Comparison of ENCODE assay signal across 1 cellular context in the genomic region with DNA sequence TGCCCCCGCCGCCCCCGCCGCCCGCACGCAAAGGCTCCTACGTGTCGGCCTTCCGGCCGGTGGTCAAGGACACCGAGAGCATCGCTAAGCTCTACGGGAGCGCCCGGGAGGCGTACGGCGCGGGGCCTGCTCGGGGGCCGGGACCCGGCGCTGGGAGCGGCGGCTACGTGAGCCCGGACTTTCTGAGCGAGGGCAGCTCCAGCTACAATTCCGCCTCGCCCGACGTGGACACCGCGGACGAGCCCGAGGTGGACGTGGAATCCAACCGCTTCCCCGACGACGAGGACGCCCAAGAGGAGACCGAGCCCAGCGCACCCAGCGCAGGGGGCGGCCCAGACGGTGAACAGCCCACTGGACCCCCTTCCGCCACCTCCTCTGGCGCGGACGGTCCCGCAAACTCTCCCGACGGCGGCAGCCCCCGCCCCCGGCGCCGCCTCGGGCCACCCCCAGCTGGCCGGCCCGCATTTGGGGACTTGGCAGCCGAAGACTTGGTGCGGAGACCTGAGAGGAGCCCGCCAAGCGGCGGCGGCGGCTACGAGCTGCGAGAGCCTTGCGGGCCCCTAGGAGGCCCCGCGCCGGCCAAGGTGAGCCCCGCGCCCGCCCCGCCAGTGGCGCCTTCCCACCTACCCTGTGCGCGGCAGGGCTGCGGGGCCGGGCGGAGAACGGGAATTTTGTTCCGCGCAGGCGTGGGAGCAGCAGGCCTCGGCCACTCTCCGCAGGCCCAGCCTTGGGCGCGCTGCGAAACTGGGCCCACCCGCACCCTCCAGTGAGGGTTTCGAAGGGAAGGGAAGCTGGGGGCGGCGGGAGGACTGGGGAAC.
TF ChIP-seq lines count a peak whose summit lies in the region.

No MANE protein-coding gene starts in this region.

TF ChIP-seq in WTC11, 78 proteins besides CTCF, POLR2A, EP300 and RAD21 (continued from another document):
- TF ChIP-seq, protein P1, sequence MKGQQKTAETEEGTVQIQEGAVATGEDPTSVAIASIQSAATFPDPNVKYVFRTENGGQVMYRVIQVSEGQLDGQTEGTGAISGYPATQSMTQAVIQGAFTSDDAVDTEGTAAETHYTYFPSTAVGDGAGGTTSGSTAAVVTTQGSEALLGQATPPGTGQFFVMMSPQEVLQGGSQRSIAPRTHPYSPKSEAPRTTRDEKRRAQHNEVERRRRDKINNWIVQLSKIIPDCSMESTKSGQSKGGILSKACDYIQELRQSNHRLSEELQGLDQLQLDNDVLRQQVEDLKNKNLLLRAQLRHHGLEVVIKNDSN (CRISPR knock-in tag; IDR thresholded peaks at IDR 0.05), result no peak
- no peak for TF ChIP-seq ESRRA (CRISPR knock-in tag; IDR thresholded peaks at IDR 0.05; ENCODE audit: borderline replicate concordance)
- no peak for TF ChIP-seq JUN (CRISPR knock-in tag; IDR thresholded peaks at IDR 0.05)
- TF ChIP-seq, protein P2, sequence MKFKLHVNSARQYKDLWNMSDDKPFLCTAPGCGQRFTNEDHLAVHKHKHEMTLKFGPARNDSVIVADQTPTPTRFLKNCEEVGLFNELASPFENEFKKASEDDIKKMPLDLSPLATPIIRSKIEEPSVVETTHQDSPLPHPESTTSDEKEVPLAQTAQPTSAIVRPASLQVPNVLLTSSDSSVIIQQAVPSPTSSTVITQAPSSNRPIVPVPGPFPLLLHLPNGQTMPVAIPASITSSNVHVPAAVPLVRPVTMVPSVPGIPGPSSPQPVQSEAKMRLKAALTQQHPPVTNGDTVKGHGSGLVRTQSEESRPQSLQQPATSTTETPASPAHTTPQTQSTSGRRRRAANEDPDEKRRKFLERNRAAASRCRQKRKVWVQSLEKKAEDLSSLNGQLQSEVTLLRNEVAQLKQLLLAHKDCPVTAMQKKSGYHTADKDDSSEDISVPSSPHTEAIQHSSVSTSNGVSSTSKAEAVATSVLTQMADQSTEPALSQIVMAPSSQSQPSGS (CRISPR knock-in tag; IDR thresholded peaks at IDR 0.05; ENCODE audit: borderline replicate concordance, low read depth), result no peak
- TF ChIP-seq, protein P3, sequence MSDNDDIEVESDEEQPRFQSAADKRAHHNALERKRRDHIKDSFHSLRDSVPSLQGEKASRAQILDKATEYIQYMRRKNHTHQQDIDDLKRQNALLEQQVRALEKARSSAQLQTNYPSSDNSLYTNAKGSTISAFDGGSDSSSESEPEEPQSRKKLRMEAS (CRISPR knock-in tag; IDR thresholded peaks at IDR 0.05), result no peak
- TF ChIP-seq, protein P4, sequence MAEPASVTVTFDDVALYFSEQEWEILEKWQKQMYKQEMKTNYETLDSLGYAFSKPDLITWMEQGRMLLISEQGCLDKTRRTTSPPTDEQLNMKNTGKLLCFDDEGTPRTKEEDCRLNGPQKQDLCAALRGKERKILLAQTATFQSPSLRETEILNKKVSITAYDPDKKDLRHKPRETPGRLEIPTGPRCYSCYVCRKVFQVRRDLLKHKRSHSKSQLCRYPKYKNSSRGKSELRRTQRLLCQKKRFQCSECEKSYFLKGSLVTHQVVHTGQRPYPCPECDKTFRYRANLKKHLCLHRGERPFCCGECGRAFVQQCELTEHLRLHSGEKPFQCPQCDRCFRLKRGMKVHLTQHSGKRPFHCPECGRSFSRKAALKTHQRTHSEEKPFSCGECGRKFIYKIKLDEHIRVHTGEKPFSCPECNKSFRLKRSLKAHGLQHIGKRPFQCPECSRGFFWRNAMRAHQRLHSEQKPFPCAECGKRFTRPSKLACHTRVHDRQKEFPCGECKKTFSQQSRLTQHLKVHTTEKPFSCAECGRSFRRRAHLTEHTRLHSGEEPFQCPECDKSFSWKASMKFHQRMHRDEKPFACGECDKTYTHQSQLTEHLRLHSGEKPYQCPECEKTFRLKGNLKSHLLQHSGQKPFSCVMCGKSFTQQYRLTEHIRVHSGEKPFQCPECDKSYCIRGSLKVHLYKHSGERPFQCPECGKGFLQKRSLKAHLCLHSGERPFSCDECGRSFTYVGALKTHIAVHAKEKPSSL (CRISPR knock-in tag; conservative IDR thresholded peaks at IDR 0.05), result no peak
